8 cellular contexts compared by ENCODE assay signal in genomic region chr19:7534531-7534980, GRCh38. TPM values are rescaled to one million over a fixed set of nuclear protein-coding genes. Genes with fewer than 3 reads are reported as not detected.
DNase-seq lines count a peak whose midpoint lies in the region; ATAC-seq and TF ChIP-seq lines count a peak whose summit lies in the region.

No MANE protein-coding gene starts in this region.

- WGBS in gastroesophageal sphincter (ENCODE audit: low coverage in 1 of 2), 2 donors, result 0% methylated on average over 3 to 9 of the region's 20 CpGs

- H4K20me1 ChIP-seq in BLaER1 treated with 17β-estradiol and CSF1 and Interleukin-3, amounts not matched to agents 10 nM and 100 nM, result peaks cover 0 to 7% (median 0%) of the 10 kb centered on the region in 11 experiments; a peak in 2 of 22 replicates

- peak overlapping the region; percentile 99 for H3K4me3 Mint-ChIP-seq in neural crest cell

- peak in 1 of 4 experiments; percentile 23 for TF ChIP-seq CTCF in gastroesophageal sphincter (IDR thresholded peaks at IDR 0.05)
- TF ChIP-seq CTCF in neural crest cell (conservative IDR thresholded peaks at IDR 0.05), result no peak

- TF ChIP-seq POLR2A in gastroesophageal sphincter (IDR thresholded peaks at IDR 0.05), result no peak

- DNase-seq in NCI-H524 treated with DMSO at 0.1 percent for 48 hours (lab: John Stamatoyannopoulos, UW), result peak; percentile 37
- DNase-seq in activated naive CD4-positive, alpha-beta T cell treated with anti-CD3 and anti-CD28 coated beads, Interleukin-2, amount 50 U/mL, for 72 hours (ENCODE audit: low spot score in 2 of 2), result no peak
- DNase-seq in neural crest cell (ENCODE audit: low read depth, low spot score), result peak; percentile 37
- peak; percentile 78 for DNase-seq in ureter (ENCODE audit: low spot score)
- DNase-seq in cortex of kidney (lab: John Stamatoyannopoulos, UW), result no peak

- peak overlapping the region; percentile 90 to 97 for H3K27ac Mint-ChIP-seq in activated naive CD4-positive, alpha-beta T cell treated with anti-CD3 and anti-CD28 coated beads, Interleukin-2, amount 50 U/mL, for 72 hours
- peak overlapping the region; percentile 96 for H3K27ac Mint-ChIP-seq in neural crest cell (ENCODE audit: unreplicated experiment)

- peak overlapping the region; percentile 29 to 78 (median 69); a peak in 19 of 22 replicates for H3K27ac ChIP-seq in BLaER1 treated with 17β-estradiol and CSF1 and Interleukin-3, amounts not matched to agents 10 nM and 100 nM
- peak overlapping the region; percentile 82 to 99 (median 91) for H3K27ac ChIP-seq in gastroesophageal sphincter

- peaks cover 5 to 6% of the 10 kb centered on the region in 2 donors for H3K36me3 Mint-ChIP-seq in activated naive CD4-positive, alpha-beta T cell treated with anti-CD3 and anti-CD28 coated beads, Interleukin-2, amount 50 U/mL, for 72 hours
- H3K36me3 Mint-ChIP-seq in neural crest cell (ENCODE audit: low read depth), result no peaks in the 10 kb centered on the region

- peak overlapping the region; percentile 78 to 92 (median 84) for H3K4me3 ChIP-seq in BLaER1 treated with 17β-estradiol and CSF1 and Interleukin-3, amounts not matched to agents 10 nM and 100 nM
- peak overlapping the region; percentile 60 to 70 for H3K4me3 ChIP-seq in gastroesophageal sphincter

- H3K9ac ChIP-seq in BLaER1 treated with 17β-estradiol and CSF1 and Interleukin-3, amounts not matched to agents 10 nM and 100 nM, result peak overlapping the region; percentile 69 to 83 (median 81)

- no peaks in the 10 kb centered on the region for H3K27me3 Mint-ChIP-seq in neural crest cell (ENCODE audit: low read depth)

- H3K4me1 Mint-ChIP-seq in neural crest cell, result peaks cover 20% of the 10 kb centered on the region

- TF ChIP-seq EP300 in gastroesophageal sphincter (IDR thresholded peaks at IDR 0.05), result no peak

- H3K4me1 ChIP-seq in BLaER1 treated with 17β-estradiol and CSF1 and Interleukin-3, amounts not matched to agents 10 nM and 100 nM, result peaks cover 18 to 37% (median 29%) of the 10 kb centered on the region in 10 experiments
- H3K4me1 ChIP-seq in gastroesophageal sphincter, result peaks cover 0 to 28% (median 5%) of the 10 kb centered on the region in 3 donors

- H3K27me3 ChIP-seq in BLaER1 treated with 17β-estradiol and CSF1 and Interleukin-3, amounts not matched to agents 10 nM and 100 nM, result no peaks in the 10 kb centered on the region
- no peaks in the 10 kb centered on the region for H3K27me3 ChIP-seq in gastroesophageal sphincter

- peaks cover 0 to 3% of the 10 kb centered on the region in 2 donors for H3K9me3 Mint-ChIP-seq in activated naive CD4-positive, alpha-beta T cell treated with anti-CD3 and anti-CD28 coated beads, Interleukin-2, amount 50 U/mL, for 72 hours
- no peaks in the 10 kb centered on the region for H3K9me3 Mint-ChIP-seq in neural crest cell

- peaks cover 17 to 66% (median 39%) of the 10 kb centered on the region in 11 experiments; a peak in 19 of 22 replicates for H3K36me3 ChIP-seq in BLaER1 treated with 17β-estradiol and CSF1 and Interleukin-3, amounts not matched to agents 10 nM and 100 nM
- peaks cover 0 to 54% of the 10 kb centered on the region in 2 donors for H3K36me3 ChIP-seq in gastroesophageal sphincter

- H3K4me2 ChIP-seq in BLaER1 treated with 17β-estradiol and CSF1 and Interleukin-3, amounts not matched to agents 10 nM and 100 nM, result peak overlapping the region; percentile 89 to 100 (median 98)

- H3K9me3 ChIP-seq in BLaER1 treated with 17β-estradiol and CSF1 and Interleukin-3, amounts not matched to agents 10 nM and 100 nM (replicated peaks in 1 of 11), result no peaks in the 10 kb centered on the region
- H3K9me3 ChIP-seq in gastroesophageal sphincter, result no peaks in the 10 kb centered on the region

- ATAC-seq in GM21447 (IDR thresholded peaks at IDR 0.05; ENCODE audit: unreplicated experiment) (peak; percentile 12), gastroesophageal sphincter (peak; percentile 63)
- ATAC-seq in activated naive CD4-positive, alpha-beta T cell treated with anti-CD3 and anti-CD28 coated beads, Interleukin-2, amount 50 U/mL, for 72 hours, result peak; percentile 21 to 46

RNA-seq across cellular contexts. Expression of gene PNPLA6, which starts 1.0 kb away (rescaled TPM):
- total RNA-seq in activated naive CD4-positive, alpha-beta T cell treated with anti-CD3 and anti-CD28 coated beads, Interleukin-2, amount 50 U/mL, for 72 hours, result 100 to 1,000 TPM; 102 to 138 TPM
- total RNA-seq in gastroesophageal sphincter (100 to 1,000 TPM in 1 of 4 donors, 10 to 100 TPM in 3; 54.9 to 111 (median 75.2) TPM), neural crest cell (72.1 and 74.7 TPM in 2 replicates), ureter (79.5 TPM)

RNA-seq across cellular contexts. Expression of gene MCOLN1, which starts 12.1 kb away (rescaled TPM):
- 10 to 100 TPM; 10.3 to 11.0 TPM for total RNA-seq in activated naive CD4-positive, alpha-beta T cell treated with anti-CD3 and anti-CD28 coated beads, Interleukin-2, amount 50 U/mL, for 72 hours
- total RNA-seq in gastroesophageal sphincter (10 to 100 TPM in 3 of 4 donors, 1 to 10 TPM in 1; 7.4 to 18.4 (median 17.5) TPM), neural crest cell (24.4 and 26.7 TPM in 2 replicates), ureter (20.0 TPM)

RNA-seq across cellular contexts. Expression of gene ZNF358, which starts 18.7 kb away (rescaled TPM):
- total RNA-seq in activated naive CD4-positive, alpha-beta T cell treated with anti-CD3 and anti-CD28 coated beads, Interleukin-2, amount 50 U/mL, for 72 hours, result 10 to 100 TPM in 1 of 2 donors, under 1 TPM in 1; 0.59 to 11.1 TPM
- total RNA-seq in gastroesophageal sphincter (100 to 1,000 TPM in 2 of 4 donors, 10 to 100 TPM in 2; 63.9 to 153 (median 98.7) TPM), neural crest cell (75.6 and 76.2 TPM in 2 replicates), ureter (34.3 TPM)

RNA-seq across cellular contexts. Expression of gene PEX11G, which starts 45.7 kb away (rescaled TPM):
- under 1 TPM; 0.27 to 0.74 TPM for total RNA-seq in activated naive CD4-positive, alpha-beta T cell treated with anti-CD3 and anti-CD28 coated beads, Interleukin-2, amount 50 U/mL, for 72 hours
- 1 to 10 TPM; 1.0 to 3.1 (median 1.9) TPM for total RNA-seq in gastroesophageal sphincter
- 2.3 and 3.4 TPM in 2 replicates for total RNA-seq in neural crest cell
- 7.8 TPM for total RNA-seq in ureter

Comparison
In these comparisons a context has a peak if more than half of its experiments do, and no peak if none do; other contexts are left out.
1. ATAC-seq: peak in every context shown above with its lines; median percentile 63 in gastroesophageal sphincter; 34 in activated naive CD4-positive, alpha-beta T cell treated with anti-CD3 and anti-CD28 coated beads, Interleukin-2, amount 50 U/mL, for 72 hours; 12 in GM21447.
2. DNase-seq: peak in NCI-H524 treated with DMSO at 0.1 percent for 48 hours (single experiment), neural crest cell (single experiment) and ureter (single experiment); none in activated naive CD4-positive, alpha-beta T cell treated with anti-CD3 and anti-CD28 coated beads, Interleukin-2, amount 50 U/mL, for 72 hours (0 of 2) and cortex of kidney (single experiment).